16 cellular contexts compared by ENCODE assay signal in genomic region chr11:8766993-8767374, GRCh38.
A peak's percentile ranks its signal among the peaks of the same experiment; 100 is the strongest.
DNase-seq lines count a peak whose midpoint lies in the region; ATAC-seq, FAIRE-seq and TF ChIP-seq lines count a peak whose summit lies in the region.
"Had no signal": no experiment of that assay in that cellular context is flagged by ENCODE, and none has a peak within 500 bp of the region (broad histone marks: within the 10 kb centered on the region; RNA-seq: fewer than 3 reads in every experiment).

No MANE protein-coding gene starts in this region.

- CTCF ChIA-PET in HepG2 (lab: Yijun Ruan, JAX; ENCODE audit: low intra/inter-chr PET ratio, low total read pairs) = no interaction called here

- TF ChIP-seq EP300 in HepG2 (IDR thresholded peaks at IDR 0.05; ENCODE audit: low read depth in 2 of 2, low read length in 2 of 2) = no peak
- no peak for TF ChIP-seq EP300 in HepG2 (CRISPR knock-in tag; IDR thresholded peaks at IDR 0.05; ENCODE audit: borderline replicate concordance)

- H3K27ac ChIP-seq in liver (ENCODE audit: low read depth in 1 of 2, low read length in 2 of 2) (peak overlapping the region; percentile 39 to 54), HepG2 (ENCODE audit: extremely low read length, insufficient read depth, low read length) (no peak overlapping the region), fibroblast of lung (ENCODE audit: insufficient read depth, low read length) (peak overlapping the region; percentile 74), prostate gland (peak overlapping the region; percentile 4 to 33), aorta (ENCODE audit: low read depth in 1 of 2, low read length in 2 of 2) (peak overlapping the region in 1 of 2 donors; percentile 9)

- H3K9me3 ChIP-seq in liver (ENCODE audit: control insufficient read depth in 4 of 4, low read length in 3 of 4) (no peaks in the 10 kb centered on the region), HepG2 (ENCODE audit: low read length) (no peaks in the 10 kb centered on the region), fibroblast of lung (ENCODE audit: control insufficient read depth, insufficient read depth, low read depth, low read length) (no peaks in the 10 kb centered on the region), prostate gland (no peaks in the 10 kb centered on the region), aorta (ENCODE audit: control insufficient read depth, low read length) (no peaks in the 10 kb centered on the region)
- H3K9me3 ChIP-seq: Caco-2 had no signal

- H2AFZ ChIP-seq in HepG2 (ENCODE audit: low read length) = no peak overlapping the region
- no peak overlapping the region for H2AFZ ChIP-seq in fibroblast of lung (ENCODE audit: low read length)

- in situ Hi-C loops in HepG2 (cut with HindIII; ENCODE audit: extremely low pct_ligation_motif_present, low pct_unique_long_range_greater_than_20kb) = no loop called here

- H3K27me3 ChIP-seq in liver (ENCODE audit: control insufficient read depth in 4 of 4, insufficient read depth in 4 of 4, low read length in 3 of 4) (no peaks in the 10 kb centered on the region), HepG2 (ENCODE audit: control insufficient read depth in 1 of 2, insufficient read depth in 2 of 2, low read length in 2 of 2) (no peaks in the 10 kb centered on the region), fibroblast of lung (ENCODE audit: control insufficient read depth, insufficient read depth, low read length) (no peaks in the 10 kb centered on the region), prostate gland (replicated peaks; ENCODE audit: insufficient read depth) (no peaks in the 10 kb centered on the region), aorta (ENCODE audit: control insufficient read depth in 1 of 2, insufficient read depth in 2 of 2, low read length in 1 of 2) (no peaks in the 10 kb centered on the region)

- H3K4me2 ChIP-seq in HepG2 (ENCODE audit: low read depth, low read length) = no peak overlapping the region
- H3K4me2 ChIP-seq in fibroblast of lung (ENCODE audit: extremely low read depth, insufficient read depth, low read length) = peak overlapping the region; percentile 54

- TF ChIP-seq POLR2A in HepG2 (IDR thresholded peaks at IDR 0.05; ENCODE audit: insufficient read depth in 1 of 2, low read depth in 2 of 2, low read length in 2 of 2) (no peak), prostate gland (IDR thresholded peaks at IDR 0.05) (no peak)

- intact Hi-C loops in HepG2 (cut with micrococcal nuclease; ENCODE audit: unreplicated experiment) = no loop called here
- intact Hi-C loops in prostate gland (cut with DNase I) = loop anchor here (5.0 kb wide), 1 partner anchor 40 kb away; no protein-coding TSS in a partner anchor
- intact Hi-C loops in aorta (cut with DNase I) = loop anchor here (5.0 to 10.0 kb wide), 5 partner anchors 35 to 82 kb away; partner anchors contain the start of genes RPL27A (in 1 of the 2) and TRIM66 (in 1 of the 2)

- BruUV-seq in HepG2 (replicated peaks; lab: Mats Ljungman, UMichigan) = no TSS peak

- H4K20me1 ChIP-seq in HepG2 (ENCODE audit: insufficient read depth, low read length) (no peaks in the 10 kb centered on the region), fibroblast of lung (ENCODE audit: control insufficient read depth, extremely low read depth, insufficient read depth, low read length) (no peaks in the 10 kb centered on the region)

- H3K9ac ChIP-seq in liver (ENCODE audit: low read depth in 1 of 2, low read length in 2 of 2) (no peak overlapping the region), HepG2 (ENCODE audit: insufficient read depth, low read depth, low read length) (no peak overlapping the region), fibroblast of lung (ENCODE audit: insufficient read depth, low read length) (no peak overlapping the region)

- POLR2A ChIA-PET in HepG2 (lab: Yijun Ruan, JAX) = no interaction called here

- peaks cover 0 to 9% (median 4%) of the 10 kb centered on the region in 4 donors for H3K4me1 ChIP-seq in liver (ENCODE audit: control insufficient read depth in 4 of 4, insufficient read depth in 4 of 4, low read length in 3 of 4)
- 0 out of 2 replicates have a peak, but pooled peaks cover 7% of the 10 kb centered on the region for H3K4me1 ChIP-seq in HepG2 (ENCODE audit: insufficient read depth, low read length)
- H3K4me1 ChIP-seq in fibroblast of lung (ENCODE audit: control insufficient read depth, extremely low read depth, insufficient read depth, low read length) = peaks cover 29% of the 10 kb centered on the region
- no peaks in the 10 kb centered on the region for H3K4me1 ChIP-seq in prostate gland (replicated peaks)
- peaks cover 0 to 2% of the 10 kb centered on the region in 2 donors for H3K4me1 ChIP-seq in aorta (ENCODE audit: control insufficient read depth in 1 of 2, insufficient read depth in 2 of 2, low read length in 2 of 2)

- 60% methylated on average over 7 of the region's 7 CpGs for WGBS in liver
- 97% methylated on average over 7 of the region's 7 CpGs for WGBS in HepG2 (ENCODE audit: low lambda C conversion rate)
- WGBS in prostate gland = 70% methylated on average over 7 of the region's 7 CpGs
- WGBS in aorta, 2 donors = 41 to 56% methylated on average over 7 of the region's 7 CpGs

- H3K36me3 ChIP-seq in liver (ENCODE audit: control insufficient read depth in 4 of 4, insufficient read depth in 3 of 4, low read depth in 1 of 4, low read length in 3 of 4) (peaks cover 0 to 7% (median under 1%) of the 10 kb centered on the region in 4 donors), HepG2 (replicated peaks in 1 of 2; ENCODE audit: control insufficient read depth in 1 of 2, insufficient read depth in 2 of 2, low read length in 2 of 2) (no peaks in the 10 kb centered on the region), fibroblast of lung (ENCODE audit: control insufficient read depth, insufficient read depth, low read length) (no peaks in the 10 kb centered on the region), prostate gland (no peaks in the 10 kb centered on the region), aorta (ENCODE audit: control insufficient read depth in 1 of 2, insufficient read depth in 2 of 2, low read length in 1 of 2) (no peaks in the 10 kb centered on the region)

- no peak overlapping the region for H3K4me3 ChIP-seq in liver (ENCODE audit: low read depth in 1 of 3, low read length in 3 of 3)
- H3K4me3 ChIP-seq in HepG2 (replicated peaks in 1 of 3; ENCODE audit: insufficient read depth in 1 of 3, low read depth in 2 of 3, low read length in 3 of 3) = no peak overlapping the region
- H3K4me3 ChIP-seq in fibroblast of lung (replicated peaks in 1 of 4; ENCODE audit: control extremely low read depth in 1 of 4, insufficient read depth in 1 of 4, low read depth in 3 of 4, low read length in 4 of 4) = no peak overlapping the region
- no peak overlapping the region for H3K4me3 ChIP-seq in prostate gland
- no peak overlapping the region for H3K4me3 ChIP-seq in aorta (ENCODE audit: low read length in 2 of 2)

- TF ChIP-seq CTCF in liver (IDR thresholded peaks at IDR 0.05; ENCODE audit: low read depth, low read length, missing input control) = no peak
- TF ChIP-seq CTCF in HepG2 (CRISPR knock-in tag; IDR thresholded peaks at IDR 0.05) = no peak
- TF ChIP-seq CTCF in fibroblast of lung (conservative IDR thresholded peaks at IDR 0.05 in 1 of 2, IDR thresholded peaks at IDR 0.05 in 1 of 2; ENCODE audit: low read depth in 1 of 2, low read length in 2 of 2) = no peak
- TF ChIP-seq CTCF in prostate gland (IDR thresholded peaks at IDR 0.05) = no peak

- ATAC-seq in HepG2 (no peak), aorta (ENCODE audit: low FRiP score) (peak; percentile 13), GM18909 (IDR thresholded peaks at IDR 0.05; ENCODE audit: poor library complexity, unreplicated experiment) (no peak)
- ATAC-seq: activated naive CD8-positive, alpha-beta T cell treated with anti-CD3 and anti-CD28 coated beads, Interleukin-2, amount 50 U/mL, for 24 hours; naive thymus-derived CD4-positive, alpha-beta T cell had no signal

- no peak for FAIRE-seq in HepG2 (lab: Jason Lieb, UNC)

- H3K79me2 ChIP-seq in HepG2 (ENCODE audit: insufficient read depth, low read length) (no peaks in the 10 kb centered on the region), fibroblast of lung (ENCODE audit: control insufficient read depth, insufficient read depth, low read length) (peaks cover 17% of the 10 kb centered on the region)

- TF ChIP-seq RAD21 in liver (IDR thresholded peaks at IDR 0.05) (no peak), HepG2 (CRISPR knock-in tag; IDR thresholded peaks at IDR 0.05) (no peak)

- DNase-seq in HepG2 (ENCODE audit: low spot score) (no peak), fibroblast of lung (ENCODE audit: low read depth in 2 of 2) (no peak), prostate gland (ENCODE audit: low spot score) (no peak), aorta (no peak), HCEC 1CT (no peak)
- DNase-seq in activated CD4-positive, alpha-beta T cell treated with anti-CD3 and anti-CD28 coated beads, Interleukin-2, amount 50 U/mL, for 1 hour = no peak
- DNase-seq: activated CD4-positive, alpha-beta T cell treated with anti-CD3 and anti-CD28 coated beads for 1 hour; activated naive CD8-positive, alpha-beta T cell treated with anti-CD3 and anti-CD28 coated beads, Interleukin-2, amount 50 U/mL, for 24 hours; activated T-cell treated with anti-CD3 and anti-CD28 coated beads for 4 hours; Caco-2; KG1; naive thymus-derived CD4-positive, alpha-beta T cell; NCI-H1436; NCI-H526 had no signal

TF ChIP-seq in liver, 16 proteins besides CTCF, POLR2A, EP300 and RAD21 (continues in another document):
- TF ChIP-seq JUND (IDR thresholded peaks at IDR 0.05) (peak in 1 of 2 donors; percentile 23), HNF4A (conservative IDR thresholded peaks at IDR 0.05) (peak; percentile 45 to 79), RXRA (IDR thresholded peaks at IDR 0.05) (peak in 1 of 2 donors; percentile 58), HNF4G (IDR thresholded peaks at IDR 0.05) (no peak), EGR1 (IDR thresholded peaks at IDR 0.05; ENCODE audit: low read depth in 2 of 2) (peak; percentile 58 to 92)

TF ChIP-seq in HepG2, 621 proteins besides CTCF, POLR2A, EP300 and RAD21 (continues in another document):
- TF ChIP-seq NCOA1 (CRISPR knock-in tag; IDR thresholded peaks at IDR 0.05) (no peak), EZH2 (conservative IDR thresholded peaks at IDR 0.05; ENCODE audit: low read depth, low read length) (no peak), HMG20A (CRISPR knock-in tag; IDR thresholded peaks at IDR 0.05; ENCODE audit: borderline replicate concordance) (no peak), ZNF383 (CRISPR knock-in tag; IDR thresholded peaks at IDR 0.05; ENCODE audit: borderline replicate concordance) (no peak)
- TF ChIP-seq, protein P1, sequence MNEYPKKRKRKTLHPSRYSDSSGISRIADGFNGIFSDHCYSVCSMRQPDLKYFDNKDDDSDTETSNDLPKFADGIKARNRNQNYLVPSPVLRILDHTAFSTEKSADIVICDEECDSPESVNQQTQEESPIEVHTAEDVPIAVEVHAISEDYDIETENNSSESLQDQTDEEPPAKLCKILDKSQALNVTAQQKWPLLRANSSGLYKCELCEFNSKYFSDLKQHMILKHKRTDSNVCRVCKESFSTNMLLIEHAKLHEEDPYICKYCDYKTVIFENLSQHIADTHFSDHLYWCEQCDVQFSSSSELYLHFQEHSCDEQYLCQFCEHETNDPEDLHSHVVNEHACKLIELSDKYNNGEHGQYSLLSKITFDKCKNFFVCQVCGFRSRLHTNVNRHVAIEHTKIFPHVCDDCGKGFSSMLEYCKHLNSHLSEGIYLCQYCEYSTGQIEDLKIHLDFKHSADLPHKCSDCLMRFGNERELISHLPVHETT (CRISPR knock-in tag; conservative IDR thresholded peaks at IDR 0.05) = no peak
